In genomic region chr20:44941292-44941691, GRCh38 we compare ENCODE assay signal across 26 cellular contexts. TPM values are rescaled to one million over a fixed set of nuclear protein-coding genes. Genes with fewer than 3 reads are reported as not detected.
A peak's percentile ranks its signal among the peaks of the same experiment; 100 is the strongest.
DNase-seq lines count a peak whose midpoint lies in the region; ATAC-seq, FAIRE-seq and TF ChIP-seq lines count a peak whose summit lies in the region.
"Had no signal": no experiment of that assay in that cellular context is flagged by ENCODE, and none has a peak within 500 bp of the region (broad histone marks: within the 10 kb centered on the region; RNA-seq: fewer than 3 reads in every experiment).

No MANE protein-coding gene starts in this region.

- in situ Hi-C loops in GM12878 (cut with MboI) = no loop called here

- no peak overlapping the region for H3K4me3 Mint-ChIP-seq in activated T-cell treated with anti-CD3 and anti-CD28 coated beads, Interleukin-2, amount 50 U/mL, for 24 hours
- no peak overlapping the region for H3K4me3 Mint-ChIP-seq in stimulated activated memory B cell treated with anti-CD40 and anti-IgM and Interleukin-4, amounts not matched to agents 10 μg/mL and 1 μg/mL and 100 μg/mL, for 72 hours
- H3K4me3 Mint-ChIP-seq: activated CD4-positive, alpha-beta T cell treated with anti-CD3 and anti-CD28 coated beads, Interleukin-2, amount 10 ng/mL, durations not matched to agents 7 days and 5 days; effector memory CD8-positive, alpha-beta T cell; stimulated activated naive CD8-positive, alpha-beta T cell treated with anti-CD3 and anti-CD28 coated beads, Interleukin-15, Interleukin-2, amounts not matched to agents 100 ng/mL and 50 ng/mL, for 24 hours had no signal

- H3K9me3 Mint-ChIP-seq in activated T-cell treated with anti-CD3 and anti-CD28 coated beads, Interleukin-2, amount 50 U/mL, for 24 hours = no peaks in the 10 kb centered on the region
- no peaks in the 10 kb centered on the region for H3K9me3 Mint-ChIP-seq in stimulated activated memory B cell treated with anti-CD40 and anti-IgM and Interleukin-4, amounts not matched to agents 10 μg/mL and 1 μg/mL and 100 μg/mL, for 72 hours
- H3K9me3 Mint-ChIP-seq: activated CD4-positive, alpha-beta T cell treated with anti-CD3 and anti-CD28 coated beads, Interleukin-2, amount 10 ng/mL, durations not matched to agents 7 days and 5 days; effector memory CD8-positive, alpha-beta T cell; stimulated activated naive CD8-positive, alpha-beta T cell treated with anti-CD3 and anti-CD28 coated beads, Interleukin-15, Interleukin-2, amounts not matched to agents 100 ng/mL and 50 ng/mL, for 24 hours had no signal

- intact Hi-C loops in GM12878 (cut with micrococcal nuclease; ENCODE audit: unreplicated experiment) (no loop called here), posterior vena cava (cut with DNase I) (no loop called here)

- no peaks in the 10 kb centered on the region for H3K4me1 ChIP-seq in GM12878 (ENCODE audit: control insufficient read depth, insufficient read depth, low read length)
- H3K4me1 ChIP-seq: Peyer's patch had no signal

- no TSS peak for BruUV-seq in GM12878 (replicated peaks; lab: Mats Ljungman, UMichigan)

- no peaks in the 10 kb centered on the region for H3K79me2 ChIP-seq in GM12878 (ENCODE audit: control insufficient read depth, insufficient read depth, low read length)

- no peak for TF ChIP-seq EP300 in GM12878 (IDR thresholded peaks at IDR 0.05; ENCODE audit: borderline replicate concordance in 1 of 2, control insufficient read depth in 1 of 2, low read depth in 2 of 2, low read length in 2 of 2)

- POLR2A ChIA-PET in GM12878 (lab: Charles Lee) = no interaction called here

- TF ChIP-seq RAD21 in GM12878 (IDR thresholded peaks at IDR 0.05; ENCODE audit: insufficient read depth, low read depth, low read length) = no peak

- no peaks in the 10 kb centered on the region for H3K9me3 ChIP-seq in GM12878 (replicated peaks; ENCODE audit: control insufficient read depth, insufficient read depth, low read length)
- H3K9me3 ChIP-seq: ovary, Peyer's patch, testis had no signal

- no peaks in the 10 kb centered on the region for H4K20me1 ChIP-seq in GM12878 (ENCODE audit: control insufficient read depth, insufficient read depth)

- H3K36me3 ChIP-seq in GM12878 (ENCODE audit: control insufficient read depth in 2 of 2, insufficient read depth in 2 of 2, low read length in 1 of 2) = peaks cover 17 to 26% of the 10 kb centered on the region in 2 experiments
- H3K36me3 ChIP-seq: ovary had no signal

- H3K4me3 ChIP-seq in GM12878 = no peak overlapping the region
- H3K4me3 ChIP-seq: lung, ovary, Peyer's patch, testis had no signal

- SMC1A ChIA-PET in GM12878 (lab: Charles Lee; ENCODE audit: uncharacterized antibody, unreplicated experiment) = interaction anchor here (1.6 to 1.9 kb wide), 2 partner anchors 10 to 13 kb away, joined by 4 to 6 read pairs; no protein-coding TSS in a partner anchor

- RAD21 ChIA-PET in GM12878 (lab: Charles Lee; ENCODE audit: unreplicated experiment) = no interaction called here

- peaks cover 99% of the 10 kb centered on the region for H3K36me3 Mint-ChIP-seq in activated T-cell treated with anti-CD3 and anti-CD28 coated beads, Interleukin-2, amount 50 U/mL, for 24 hours (ENCODE audit: low read depth)
- H3K36me3 Mint-ChIP-seq in stimulated activated memory B cell treated with anti-CD40 and anti-IgM and Interleukin-4, amounts not matched to agents 10 μg/mL and 1 μg/mL and 100 μg/mL, for 72 hours = peaks cover 76% of the 10 kb centered on the region

- FAIRE-seq in GM12878 (lab: Jason Lieb, UNC) = no peak
- FAIRE-seq: A204.1, D721Med, H54 had no signal

- no peak overlapping the region for H2AFZ ChIP-seq in GM12878 (ENCODE audit: control insufficient read depth, low read depth, low read length)

- H3K27ac Mint-ChIP-seq in activated T-cell treated with anti-CD3 and anti-CD28 coated beads, Interleukin-2, amount 50 U/mL, for 24 hours = peak overlapping the region; percentile 28
- H3K27ac Mint-ChIP-seq in stimulated activated memory B cell treated with anti-CD40 and anti-IgM and Interleukin-4, amounts not matched to agents 10 μg/mL and 1 μg/mL and 100 μg/mL, for 72 hours = peak overlapping the region; percentile 36

- WGBS in GM12878 (ENCODE audit: insufficient coverage, insufficient replicate concordance, low lambda C conversion rate, missing lambda C conversion rate) = 69% methylated on average over 5 of the region's 5 CpGs

- CTCF ChIA-PET in GM12878 (lab: Yijun Ruan, JAX) = interaction anchor here (1.0 to 2.5 kb wide), 3 partner anchors 12 to 37 kb away, joined by 3 to 7 read pairs (median 7); no protein-coding TSS in a partner anchor

- H3K27me3 Mint-ChIP-seq in activated T-cell treated with anti-CD3 and anti-CD28 coated beads, Interleukin-2, amount 50 U/mL, for 24 hours = no peaks in the 10 kb centered on the region
- no peaks in the 10 kb centered on the region for H3K27me3 Mint-ChIP-seq in stimulated activated memory B cell treated with anti-CD40 and anti-IgM and Interleukin-4, amounts not matched to agents 10 μg/mL and 1 μg/mL and 100 μg/mL, for 72 hours
- H3K27me3 Mint-ChIP-seq: activated CD4-positive, alpha-beta T cell treated with anti-CD3 and anti-CD28 coated beads, Interleukin-2, amount 10 ng/mL, durations not matched to agents 7 days and 5 days; effector memory CD8-positive, alpha-beta T cell; stimulated activated naive CD8-positive, alpha-beta T cell treated with anti-CD3 and anti-CD28 coated beads, Interleukin-15, Interleukin-2, amounts not matched to agents 100 ng/mL and 50 ng/mL, for 24 hours had no signal

- no peak for TF ChIP-seq POLR2A in GM12878 (IDR thresholded peaks at IDR 0.05; ENCODE audit: low read depth, low read length)

- ATAC-seq in GM12878 (no peak), HG03442 (IDR thresholded peaks at IDR 0.05; ENCODE audit: unreplicated experiment) (no peak)
- no peak for ATAC-seq in stimulated activated memory B cell treated with anti-CD40 and anti-IgM and Interleukin-4, amounts not matched to agents 10 μg/mL and 1 μg/mL and 100 μg/mL, for 72 hours
- ATAC-seq: effector memory CD8-positive, alpha-beta T cell; left cardiac atrium had no signal

- no peak overlapping the region for H3K4me2 ChIP-seq in GM12878 (ENCODE audit: control insufficient read depth, insufficient read depth)

- TF ChIP-seq CTCF in GM12878 (IDR thresholded peaks at IDR 0.05 in 2 of 3, conservative IDR thresholded peaks at IDR 0.05 in 1 of 3; ENCODE audit: control insufficient read depth in 2 of 3, extremely low read depth in 1 of 3, insufficient read depth in 1 of 3, low read depth in 3 of 3, low read length in 3 of 3) = no peak

- no peaks in the 10 kb centered on the region for H3K27me3 ChIP-seq in GM12878 (replicated peaks in 1 of 2; ENCODE audit: control insufficient read depth in 2 of 2, insufficient read depth in 2 of 2, low read length in 1 of 2)
- H3K27me3 ChIP-seq: ovary, Peyer's patch, testis had no signal

- H3K27ac ChIP-seq in GM12878 (ENCODE audit: control insufficient read depth, insufficient read depth) = no peak overlapping the region
- H3K27ac ChIP-seq: ovary, Peyer's patch, testis had no signal

- no peak for DNase-seq in activated T-cell treated with anti-CD3 and anti-CD28 coated beads, Interleukin-2, amount 50 U/mL, for 24 hours
- no peak for DNase-seq in activated T-cell treated with anti-CD3 and anti-CD28 coated beads, Interleukin-2, amount 50 U/mL, for 48 hours
- DNase-seq in RKO (ENCODE audit: low spot score) (peak; percentile 30), GM12878 (ENCODE audit: low read depth, low spot score) (no peak), DMS153 treated with DMSO at 0.1 percent for 48 hours (lab: John Stamatoyannopoulos, UW; ENCODE audit: unreplicated experiment) (no peak), posterior vena cava (ENCODE audit: low spot score) (no peak)
- DNase-seq: activated CD4-positive, alpha-beta T cell treated with anti-CD3 and anti-CD28 coated beads, Interleukin-2, amount 10 ng/mL, durations not matched to agents 7 days and 5 days; activated CD8-positive, alpha-beta memory T cell treated with anti-CD3 and anti-CD28 coated beads, Interleukin-2, amount 50 U/mL, for 4 hours; activated effector memory CD4-positive, alpha-beta T cell treated with anti-CD3 and anti-CD28 coated beads, Interleukin-2, amount 50 U/mL, for 16 hours; effector memory CD8-positive, alpha-beta T cell; hypothalamus; left cardiac atrium; NCI-H1417 treated with DMSO at 0.1 percent for 48 hours; NCI-H345; NCI-H69; ovary; Peyer's patch; SIG-M5; testis had no signal

- no peaks in the 10 kb centered on the region for H3K4me1 Mint-ChIP-seq in activated T-cell treated with anti-CD3 and anti-CD28 coated beads, Interleukin-2, amount 50 U/mL, for 24 hours (ENCODE audit: low read depth)
- H3K4me1 Mint-ChIP-seq in stimulated activated memory B cell treated with anti-CD40 and anti-IgM and Interleukin-4, amounts not matched to agents 10 μg/mL and 1 μg/mL and 100 μg/mL, for 72 hours = no peaks in the 10 kb centered on the region
- H3K4me1 Mint-ChIP-seq: activated CD4-positive, alpha-beta T cell treated with anti-CD3 and anti-CD28 coated beads, Interleukin-2, amount 10 ng/mL, durations not matched to agents 7 days and 5 days had no signal

- H3K9ac ChIP-seq in GM12878 (ENCODE audit: control insufficient read depth, insufficient read depth, low read length) = no peak overlapping the region

RNA-seq across cellular contexts. Expression of gene TOMM34, which starts 18.9 kb away (rescaled TPM):
- 9.2 and 10.5 TPM in 2 replicates for total RNA-seq in GM12878 (2013; cell fraction: nucleolus; rRNA removed)
- total RNA-seq in GM12878 (2014; rRNA removed) = 47.3 and 49.1 TPM in 2 replicates
- total RNA-seq in GM12878 (2014; rRNA removed; fragmentation: Illumina TruSeq; extraction: Trizol) = 27.2 and 28.3 TPM in 2 replicates
- 37.1 and 37.9 TPM in 2 replicates for total RNA-seq in GM12878 (2021)
- polyA plus RNA-seq in GM12878 (2011; ENCODE audit: low read depth) = 22.6 TPM
- polyA plus RNA-seq in GM12878 (2011; rRNA removed) = 30.0 and 44.0 TPM in 2 replicates
- polyA plus RNA-seq in GM12878 (2011; cell fraction: cytosol; rRNA removed) = 57.5 and 58.8 TPM in 2 replicates
- polyA plus RNA-seq in GM12878 (2011; cell fraction: nucleus; rRNA removed) = 29.4 and 38.0 TPM in 2 replicates
- polyA plus RNA-seq in GM12878 (2012) = 22.4 and 28.4 TPM in 2 replicates
- polyA plus RNA-seq in GM12878 (2014; fragmentation: Illumina TruSeq; extraction: Trizol) = 42.1 and 53.7 TPM in 2 replicates
- polyA plus RNA-seq in GM12878 (2014; fragmentation: Nextera tagmentation; extraction: Ambion mirVana) = 10 to 100 TPM; 14.0 to 24.5 TPM
- 43.7 and 43.8 TPM in 2 replicates for polyA plus RNA-seq in GM12878 (2014; rRNA removed)
- polyA plus RNA-seq in GM12878 (2016; fragmentation: Nextera tagmentation; extraction: Ambion mirVana) = 10 to 100 TPM; 68.2 to 73.8 TPM
- polyA minus RNA-seq in GM12878 (2011; rRNA and poly(A)+ RNA removed) = 29.0 and 32.2 TPM in 2 replicates
- 9.2 and 9.6 TPM in 2 replicates for polyA minus RNA-seq in GM12878 (2011; cell fraction: cytosol; rRNA and poly(A)+ RNA removed)
- 5.3 and 6.7 TPM in 2 replicates for polyA minus RNA-seq in GM12878 (2011; cell fraction: nucleus; rRNA and poly(A)+ RNA removed)
- total RNA-seq in posterior vena cava = 10 to 100 TPM in 1 of 2 donors, 1 to 10 TPM in 1; 7.3 to 12.3 TPM

RNA-seq across cellular contexts. Expression of gene STK4, which starts 25.0 kb away (rescaled TPM):
- 387 TPM in 2 replicates for total RNA-seq in GM12878 (2013; cell fraction: nucleolus; rRNA removed)
- total RNA-seq in GM12878 (2014; rRNA removed) = 86.8 and 97.8 TPM in 2 replicates
- 107 and 108 TPM in 2 replicates for total RNA-seq in GM12878 (2014; rRNA removed; fragmentation: Illumina TruSeq; extraction: Trizol)
- total RNA-seq in GM12878 (2021) = 96.2 and 101 TPM in 2 replicates
- 32.8 TPM for polyA plus RNA-seq in GM12878 (2011; ENCODE audit: low read depth)
- 92.6 and 122 TPM in 2 replicates for polyA plus RNA-seq in GM12878 (2011; rRNA removed)
- 38.8 and 43.9 TPM in 2 replicates for polyA plus RNA-seq in GM12878 (2011; cell fraction: cytosol; rRNA removed)
- 60.6 and 66.6 TPM in 2 replicates for polyA plus RNA-seq in GM12878 (2011; cell fraction: nucleus; rRNA removed)
- 42.9 and 43.0 TPM in 2 replicates for polyA plus RNA-seq in GM12878 (2012)
- polyA plus RNA-seq in GM12878 (2014; fragmentation: Illumina TruSeq; extraction: Trizol) = 84.9 and 101 TPM in 2 replicates
- 10 to 100 TPM; 24.0 to 51.4 TPM for polyA plus RNA-seq in GM12878 (2014; fragmentation: Nextera tagmentation; extraction: Ambion mirVana)
- polyA plus RNA-seq in GM12878 (2014; rRNA removed) = 59.8 and 68.0 TPM in 2 replicates
- 100 to 1,000 TPM; 123 to 135 TPM for polyA plus RNA-seq in GM12878 (2016; fragmentation: Nextera tagmentation; extraction: Ambion mirVana)
- 96.0 and 117 TPM in 2 replicates for polyA minus RNA-seq in GM12878 (2011; rRNA and poly(A)+ RNA removed)
- 34.5 and 39.4 TPM in 2 replicates for polyA minus RNA-seq in GM12878 (2011; cell fraction: cytosol; rRNA and poly(A)+ RNA removed)
- polyA minus RNA-seq in GM12878 (2011; cell fraction: nucleus; rRNA and poly(A)+ RNA removed) = 77.5 and 137 TPM in 2 replicates
- 10 to 100 TPM; 29.0 to 30.1 TPM for total RNA-seq in posterior vena cava

RNA-seq across cellular contexts. Expression of gene PABPC1L, which starts 31.4 kb away (rescaled TPM):
- 156 and 164 TPM in 2 replicates for total RNA-seq in GM12878 (2013; cell fraction: nucleolus; rRNA removed)
- 9.8 and 14.2 TPM in 2 replicates for total RNA-seq in GM12878 (2014; rRNA removed)
- total RNA-seq in GM12878 (2014; rRNA removed; fragmentation: Illumina TruSeq; extraction: Trizol) = 9.5 and 11.1 TPM in 2 replicates
- 29.0 and 35.0 TPM in 2 replicates for total RNA-seq in GM12878 (2021)
- polyA plus RNA-seq in GM12878 (2011; ENCODE audit: low read depth) = 26.7 TPM
- 57.7 and 66.8 TPM in 2 replicates for polyA plus RNA-seq in GM12878 (2011; rRNA removed)
- 61.4 and 79.4 TPM in 2 replicates for polyA plus RNA-seq in GM12878 (2011; cell fraction: cytosol; rRNA removed)
- 337 and 458 TPM in 2 replicates for polyA plus RNA-seq in GM12878 (2011; cell fraction: nucleus; rRNA removed)
- 36.5 and 38.1 TPM in 2 replicates for polyA plus RNA-seq in GM12878 (2012)
- polyA plus RNA-seq in GM12878 (2014; fragmentation: Illumina TruSeq; extraction: Trizol) = 20.8 and 31.7 TPM in 2 replicates
- polyA plus RNA-seq in GM12878 (2014; fragmentation: Nextera tagmentation; extraction: Ambion mirVana) = 1 to 10 TPM; 6.1 to 7.1 TPM
- polyA plus RNA-seq in GM12878 (2014; rRNA removed) = 60.8 and 69.2 TPM in 2 replicates
- polyA plus RNA-seq in GM12878 (2016; fragmentation: Nextera tagmentation; extraction: Ambion mirVana) = 1 to 10 TPM; 7.8 to 8.6 TPM
- 14.6 and 22.4 TPM in 2 replicates for polyA minus RNA-seq in GM12878 (2011; rRNA and poly(A)+ RNA removed)
- 5.7 and 7.5 TPM in 2 replicates for polyA minus RNA-seq in GM12878 (2011; cell fraction: cytosol; rRNA and poly(A)+ RNA removed)
- 28.2 and 46.6 TPM in 2 replicates for polyA minus RNA-seq in GM12878 (2011; cell fraction: nucleus; rRNA and poly(A)+ RNA removed)
- 1 to 10 TPM; 5.9 to 9.9 TPM for total RNA-seq in posterior vena cava

RNA-seq across cellular contexts. Expression of gene YWHAB, which starts 55.8 kb away (rescaled TPM):
- 50.2 and 53.0 TPM in 2 replicates for total RNA-seq in GM12878 (2013; cell fraction: nucleolus; rRNA removed)
- 63.5 and 73.2 TPM in 2 replicates for total RNA-seq in GM12878 (2014; rRNA removed)
- 81.9 and 84.6 TPM in 2 replicates for total RNA-seq in GM12878 (2014; rRNA removed; fragmentation: Illumina TruSeq; extraction: Trizol)
- total RNA-seq in GM12878 (2021) = 185 and 195 TPM in 2 replicates
- 74.9 TPM for polyA plus RNA-seq in GM12878 (2011; ENCODE audit: low read depth)
- 99.1 and 111 TPM in 2 replicates for polyA plus RNA-seq in GM12878 (2011; rRNA removed)
- 51.3 and 64.8 TPM in 2 replicates for polyA plus RNA-seq in GM12878 (2011; cell fraction: cytosol; rRNA removed)
- 33.8 and 45.5 TPM in 2 replicates for polyA plus RNA-seq in GM12878 (2011; cell fraction: nucleus; rRNA removed)
- polyA plus RNA-seq in GM12878 (2012) = 91.9 and 107 TPM in 2 replicates
- polyA plus RNA-seq in GM12878 (2014; fragmentation: Illumina TruSeq; extraction: Trizol) = 170 and 195 TPM in 2 replicates
- polyA plus RNA-seq in GM12878 (2014; fragmentation: Nextera tagmentation; extraction: Ambion mirVana) = 100 to 1,000 TPM; 136 to 153 TPM
- polyA plus RNA-seq in GM12878 (2014; rRNA removed) = 76.9 and 77.5 TPM in 2 replicates
- 100 to 1,000 TPM; 307 to 323 TPM for polyA plus RNA-seq in GM12878 (2016; fragmentation: Nextera tagmentation; extraction: Ambion mirVana)
- 38.3 and 45.1 TPM in 2 replicates for polyA minus RNA-seq in GM12878 (2011; rRNA and poly(A)+ RNA removed)
- 26.9 and 33.3 TPM in 2 replicates for polyA minus RNA-seq in GM12878 (2011; cell fraction: cytosol; rRNA and poly(A)+ RNA removed)
- 16.7 and 24.7 TPM in 2 replicates for polyA minus RNA-seq in GM12878 (2011; cell fraction: nucleus; rRNA and poly(A)+ RNA removed)
- 100 to 1,000 TPM; 165 to 179 TPM for total RNA-seq in posterior vena cava
